ENCODE assay signal across 11 cellular contexts in genomic region chr3:49607796-49608195, GRCh38. TPM values are rescaled to one million over a fixed set of nuclear protein-coding genes. Genes with fewer than 3 reads are reported as not detected.
DNase-seq lines count a peak whose midpoint lies in the region; TF ChIP-seq lines count a peak whose summit lies in the region.
"Had no signal": no experiment of that assay in that cellular context is flagged by ENCODE, and none has a peak within 500 bp of the region (broad histone marks: within the 10 kb centered on the region; RNA-seq: fewer than 3 reads in every experiment).

No MANE protein-coding gene starts in this region.

- POLR2A ChIA-PET in RWPE1 (lab: Yijun Ruan, JAX; ENCODE audit: low non-redundant PET) = no interaction called here

- DNase-seq in RWPE1 (ENCODE audit: low spot score) = no peak
- no peak for DNase-seq in fibroblast of mammary gland (ENCODE audit: low read depth)
- no peak for DNase-seq in occipital lobe (lab: John Stamatoyannopoulos, UW)
- DNase-seq in activated CD4-positive, alpha-beta T cell treated with anti-CD3 and anti-CD28 coated beads for 4 hours = no peak
- DNase-seq in NCI-H1048 (lab: John Stamatoyannopoulos, UW) = no peak
- DNase-seq: DMS79; naive thymus-derived CD8-positive, alpha-beta T cell; NCI-H2029; T-helper 17 cell had no signal

- H3K4me3 ChIP-seq in fibroblast of mammary gland (ENCODE audit: control insufficient read depth, low read depth, low read length) = no peak overlapping the region

- TF ChIP-seq CTCF in GM12872 (IDR thresholded peaks at IDR 0.05; ENCODE audit: insufficient read depth, low read depth, low read length) (peak; percentile 54; the same call in 2 of the 3 replicates), RWPE1 (conservative IDR thresholded peaks at IDR 0.05; ENCODE audit: low read depth) (no peak), fibroblast of mammary gland (conservative IDR thresholded peaks at IDR 0.05; ENCODE audit: control insufficient read depth, insufficient read depth, low read depth, low read length) (peak; percentile 37)

- H3K27ac ChIP-seq in RWPE1 (peak overlapping the region; percentile 76), temporal lobe (ENCODE audit: low read depth, low read length) (peak overlapping the region; percentile 51)

- CTCF ChIA-PET in RWPE1 (lab: Yijun Ruan, JAX) = no interaction called here

RNA-seq across cellular contexts. Expression of gene BSN, which starts 53.5 kb away (rescaled TPM):
- total RNA-seq in temporal lobe (14.3 TPM), occipital lobe (7.3 TPM)
